In the genomic region with DNA sequence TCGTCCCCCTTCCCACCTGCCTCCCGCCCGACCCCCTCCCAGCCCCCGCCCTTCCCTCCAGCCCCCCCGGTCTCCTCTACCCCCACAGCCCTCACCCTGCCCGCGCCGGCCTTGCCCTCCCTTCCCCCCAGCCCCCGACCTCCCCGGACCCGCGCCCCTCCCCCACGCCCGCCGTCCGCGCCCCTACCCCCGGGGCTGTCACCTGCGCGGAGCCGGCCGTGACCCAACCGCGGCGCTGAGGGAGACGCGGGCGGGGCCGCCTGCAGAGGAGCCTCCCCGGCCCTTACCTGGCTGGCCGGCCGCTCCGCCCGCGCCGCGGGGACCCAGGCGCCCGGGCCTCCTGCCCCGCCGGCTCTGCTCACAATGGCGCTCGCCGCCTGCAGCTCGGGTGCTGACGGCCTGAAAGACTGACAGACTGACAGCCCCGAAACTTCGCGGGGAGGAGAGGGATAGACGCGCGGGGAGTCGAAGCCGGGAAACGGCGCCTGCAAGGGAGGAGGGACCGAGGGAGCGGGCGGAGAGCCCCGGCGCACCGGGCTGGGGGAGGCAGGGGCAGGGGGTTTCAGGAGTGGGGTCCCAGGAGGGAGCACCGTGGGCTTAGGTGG, we compare ENCODE assay signal across 8 cellular contexts. TPM values are rescaled to one million over a fixed set of nuclear protein-coding genes. Genes with fewer than 3 reads are reported as not detected.
DNase-seq lines count a peak whose midpoint lies in the region; ATAC-seq, FAIRE-seq and TF ChIP-seq lines count a peak whose summit lies in the region.

No MANE protein-coding gene starts in this region.

- H3K9me3 ChIP-seq in adrenal gland (replicated peaks in 1 of 3) = no peaks in the 10 kb centered on the region
- H3K9me3 ChIP-seq in kidney (ENCODE audit: control insufficient read depth in 1 of 2, low read length in 2 of 2) = no peaks in the 10 kb centered on the region

- TF ChIP-seq CTCF in adrenal gland (IDR thresholded peaks at IDR 0.05) (no peak), kidney (IDR thresholded peaks at IDR 0.05; ENCODE audit: borderline replicate concordance, extremely low read depth, insufficient read depth) (no peak)

- H3K36me3 ChIP-seq in adrenal gland (replicated peaks in 1 of 2) (peaks cover 0 to 16% of the 10 kb centered on the region in 2 donors), kidney (ENCODE audit: control insufficient read depth in 1 of 2, insufficient read depth in 2 of 2, low read length in 2 of 2) (peaks cover 3 to 7% of the 10 kb centered on the region in 2 donors)

- H3K36me3 Mint-ChIP-seq in stimulated activated naive B cell treated with anti-CD40 and anti-IgM and Interleukin-4, amounts not matched to agents 10 μg/mL and 1 μg/mL and 100 μg/mL, for 72 hours = no peaks in the 10 kb centered on the region

- no peaks in the 10 kb centered on the region for H3K27me3 ChIP-seq in adrenal gland

- DNase-seq in CD1c-positive myeloid dendritic cell (ENCODE audit: extremely low spot score) (peak; percentile 13), NCI-H226 (peak; percentile 31), adrenal gland (peak in 3 of 7 donors; percentile 30 to 49 (median 33)), kidney (peak; percentile 85)
- no peak for DNase-seq in stimulated activated naive B cell treated with anti-CD40 and anti-IgM and Interleukin-4, amounts not matched to agents 10 μg/mL and 1 μg/mL and 100 μg/mL, for 72 hours

- H3K4me3 ChIP-seq in adrenal gland (peak overlapping the region in 3 of 4 donors; percentile 33 to 98 (median 72)), kidney (ENCODE audit: low read length in 2 of 2) (peak overlapping the region; percentile 36 to 63)

- WGBS in adrenal gland, 4 donors = 0 to 1% (median 0%) methylated on average over 17 to 63 of the region's 63 CpGs

- TF ChIP-seq POLR2A in adrenal gland (IDR thresholded peaks at IDR 0.05) = no peak

- H3K4me3 Mint-ChIP-seq in stimulated activated naive B cell treated with anti-CD40 and anti-IgM and Interleukin-4, amounts not matched to agents 10 μg/mL and 1 μg/mL and 100 μg/mL, for 72 hours = peak overlapping the region; percentile 83 to 87

- H3K27ac Mint-ChIP-seq in stimulated activated naive B cell treated with anti-CD40 and anti-IgM and Interleukin-4, amounts not matched to agents 10 μg/mL and 1 μg/mL and 100 μg/mL, for 72 hours = no peak overlapping the region

- H3K9ac ChIP-seq in kidney (ENCODE audit: low read length in 2 of 2) = no peak overlapping the region

- peak in 1 of 2 donors; percentile 5 for ATAC-seq in stimulated activated naive B cell treated with anti-CD40 and anti-IgM and Interleukin-4, amounts not matched to agents 10 μg/mL and 1 μg/mL and 100 μg/mL, for 72 hours (replicated peaks)
- ATAC-seq in HG02588 (IDR thresholded peaks at IDR 0.05; ENCODE audit: unreplicated experiment) (no peak), HG03442 (IDR thresholded peaks at IDR 0.05; ENCODE audit: unreplicated experiment) (no peak), HG02798 (IDR thresholded peaks at IDR 0.05; ENCODE audit: poor library complexity, unreplicated experiment) (no peak)

- H3K27ac ChIP-seq in adrenal gland (peak overlapping the region in 3 of 5 donors; percentile 26 to 64 (median 30)), kidney (ENCODE audit: low read depth in 2 of 2, low read length in 2 of 2) (peak overlapping the region in 1 of 2 donors; percentile 63)

- no peak for FAIRE-seq in kidney (lab: Jason Lieb, UNC)

- H3K27me3 Mint-ChIP-seq in stimulated activated naive B cell treated with anti-CD40 and anti-IgM and Interleukin-4, amounts not matched to agents 10 μg/mL and 1 μg/mL and 100 μg/mL, for 72 hours = peaks cover 13 to 24% of the 10 kb centered on the region in 2 donors

- H3K9me3 Mint-ChIP-seq in stimulated activated naive B cell treated with anti-CD40 and anti-IgM and Interleukin-4, amounts not matched to agents 10 μg/mL and 1 μg/mL and 100 μg/mL, for 72 hours = no peaks in the 10 kb centered on the region

- intact Hi-C loops in adrenal gland (cut with DNase I) = no loop called here
- intact Hi-C loops in kidney (cut with DNase I) = no loop called here

- peaks cover 20 to 22% of the 10 kb centered on the region in 2 donors for H3K4me1 Mint-ChIP-seq in stimulated activated naive B cell treated with anti-CD40 and anti-IgM and Interleukin-4, amounts not matched to agents 10 μg/mL and 1 μg/mL and 100 μg/mL, for 72 hours

- H3K4me1 ChIP-seq in adrenal gland (replicated peaks in 1 of 2) = peaks cover 4 to 14% of the 10 kb centered on the region in 2 donors
- H3K4me1 ChIP-seq in kidney (ENCODE audit: control insufficient read depth in 1 of 2, insufficient read depth in 1 of 2, low read depth in 1 of 2, low read length in 2 of 2) = peaks cover 5 to 17% of the 10 kb centered on the region in 2 donors

RNA-seq across cellular contexts. Expression of gene ZNF467, which starts 0.5 kb away (rescaled TPM):
- total RNA-seq in adrenal gland = 10 to 100 TPM in 7 of 8 donors, 1 to 10 TPM in 1; 8.6 to 25.0 (median 18.6) TPM
- 10 to 100 TPM in 2 of 3 donors, 1 to 10 TPM in 1; 1.6 to 44.2 (median 24.5) TPM for polyA plus RNA-seq in adrenal gland
- total RNA-seq in kidney = 24.5 TPM
- 15.0 TPM for polyA plus RNA-seq in kidney (ENCODE audit: insufficient read depth, low read depth, low replicate concordance)
